1 cellular context compared by ENCODE assay signal in genomic region chr11:134939046-134939445, GRCh38.
TF ChIP-seq lines count a peak whose summit lies in the region.

No MANE protein-coding gene starts in this region.

TF ChIP-seq in H1, 55 proteins besides CTCF, POLR2A, EP300 and RAD21 (continued from another document):
- TF ChIP-seq ATF3 (IDR thresholded peaks at IDR 0.05; ENCODE audit: insufficient read depth, low read depth, low read length) = no peak
